Comparison of ENCODE assay signal across 15 cellular contexts in genomic region chr20:4068708-4069107, GRCh38. TPM values are rescaled to one million over a fixed set of nuclear protein-coding genes. Genes with fewer than 3 reads are reported as not detected.
DNase-seq lines count a peak whose midpoint lies in the region; ATAC-seq and TF ChIP-seq lines count a peak whose summit lies in the region.
"Had no signal": no experiment of that assay in that cellular context is flagged by ENCODE, and none has a peak within 500 bp of the region (broad histone marks: within the 10 kb centered on the region; RNA-seq: fewer than 3 reads in every experiment).

No MANE protein-coding gene starts in this region.

- peak overlapping the region; percentile 20 for H2AK9ac ChIP-seq in IMR-90 (replicated peaks; ENCODE audit: low read depth, low read length, poor library complexity)

- peak overlapping the region; percentile 45; the same call in 1 of the 3 replicates for H2BK15ac ChIP-seq in IMR-90 (ENCODE audit: low read depth, low read length)

- H4K20me1 ChIP-seq in IMR-90 (ENCODE audit: insufficient read depth, low read length), result no peaks in the 10 kb centered on the region

- H4K5ac ChIP-seq in IMR-90 (ENCODE audit: low read depth, low read length), result no peak overlapping the region

- peak overlapping the region in 1 of 2 experiments; percentile 10; a peak in 2 of 4 replicates for H4K8ac ChIP-seq in IMR-90 (ENCODE audit: low read depth in 2 of 2, low read length in 2 of 2)

- H3K36me3 ChIP-seq in IMR-90 (ENCODE audit: control insufficient read depth, insufficient read depth, low read length) (no peaks in the 10 kb centered on the region), ascending aorta (no peaks in the 10 kb centered on the region), tibial artery (no peaks in the 10 kb centered on the region)
- H3K36me3 ChIP-seq: adrenal gland, neural progenitor cell, SJSA1, vagina had no signal

- DNase-seq in IMR-90, result no peak
- DNase-seq in ascending aorta (ENCODE audit: low spot score in 2 of 2), result peak in 1 of 2 donors; percentile 64
- peak; percentile 28 for DNase-seq in islet precursor cell
- no peak for DNase-seq in tibial artery
- no peak for DNase-seq in activated T-cell treated with anti-CD3 and anti-CD28 coated beads, Interleukin-2, amount 50 U/mL, for 1 hour
- DNase-seq in NCI-H187 treated with DMSO at 0.1 percent for 48 hours (lab: John Stamatoyannopoulos, UW), result no peak
- DNase-seq: adrenal gland, C1 segment of cervical spinal cord, DMS79 had no signal

- H3K27me3 ChIP-seq in IMR-90 (ENCODE audit: control insufficient read depth, insufficient read depth, low read length) (no peaks in the 10 kb centered on the region), ascending aorta (no peaks in the 10 kb centered on the region), tibial artery (no peaks in the 10 kb centered on the region)
- H3K27me3 ChIP-seq: adrenal gland, neural progenitor cell, SJSA1, vagina had no signal

- H3K9me3 ChIP-seq in IMR-90 (ENCODE audit: control insufficient read depth, insufficient read depth, low read length) (peaks cover 3% of the 10 kb centered on the region), ascending aorta (no peaks in the 10 kb centered on the region), tibial artery (no peaks in the 10 kb centered on the region)
- H3K9me3 ChIP-seq: adrenal gland, SJSA1, vagina had no signal

- TF ChIP-seq RAD21 in IMR-90 (IDR thresholded peaks at IDR 0.05; ENCODE audit: low read length), result no peak

- peak overlapping the region; percentile 71; the same call in 1 of the 2 replicates for H4K91ac ChIP-seq in IMR-90 (ENCODE audit: insufficient read depth, low read depth, low read length)

- ATAC-seq in IMR-90 (ENCODE audit: low read depth) (no peak), GM18907 (IDR thresholded peaks at IDR 0.05; ENCODE audit: unreplicated experiment) (no peak)
- ATAC-seq: stimulated activated memory B cell treated with anti-CD40 and anti-IgM and Interleukin-4, amounts not matched to agents 10 μg/mL and 1 μg/mL and 100 μg/mL, for 72 hours had no signal

- peak overlapping the region; percentile 55 for H2BK5ac ChIP-seq in IMR-90 (ENCODE audit: low read depth, low read length, poor library complexity, severe bottlenecking)

- CTCF ChIA-PET in IMR-90 (lab: Yijun Ruan, JAX), result no interaction called here

- peaks cover 0 to 26% of the 10 kb centered on the region in 2 experiments; a peak in 2 of 4 replicates for H3K79me1 ChIP-seq in IMR-90 (ENCODE audit: low read depth in 1 of 2, low read length in 2 of 2)

- no peak overlapping the region for H3K27ac ChIP-seq in IMR-90 (ENCODE audit: insufficient read depth, low read length)
- peak overlapping the region; percentile 93 to 94 for H3K27ac ChIP-seq in ascending aorta
- peak overlapping the region; percentile 72 to 83 for H3K27ac ChIP-seq in tibial artery
- H3K27ac ChIP-seq: adrenal gland, neural progenitor cell, SJSA1, vagina had no signal

- peak overlapping the region; percentile 3 for H2AFZ ChIP-seq in IMR-90 (replicated peaks; ENCODE audit: low read length, poor library complexity)
- H2AFZ ChIP-seq: neural progenitor cell had no signal

- H2BK20ac ChIP-seq in IMR-90 (ENCODE audit: low read depth, low read length), result peak overlapping the region; percentile 49; the same call in 1 of the 2 replicates

- H3K56ac ChIP-seq in IMR-90 (ENCODE audit: extremely low read depth, insufficient read depth, low read length), result no peak overlapping the region

- H3K9me1 ChIP-seq in IMR-90 (ENCODE audit: insufficient read depth, low read length), result peaks cover 45% of the 10 kb centered on the region

- no peak for TF ChIP-seq POLR2A in IMR-90 (IDR thresholded peaks at IDR 0.05; ENCODE audit: low read depth, low read length)

- H3K9ac ChIP-seq in IMR-90 (ENCODE audit: low read depth, low read length), result no peak overlapping the region
- H3K9ac ChIP-seq: neural progenitor cell had no signal

- H3K4me3 ChIP-seq in IMR-90 (ENCODE audit: insufficient read depth, low read depth, low read length), result no peak overlapping the region
- no peak overlapping the region for H3K4me3 ChIP-seq in ascending aorta
- no peak overlapping the region for H3K4me3 ChIP-seq in tibial artery
- H3K4me3 ChIP-seq: adrenal gland, lung, neural progenitor cell, SJSA1, vagina had no signal

- TF ChIP-seq CTCF in IMR-90 (conservative IDR thresholded peaks at IDR 0.05; ENCODE audit: low read depth, low read length) (no peak), ascending aorta (IDR thresholded peaks at IDR 0.05) (no peak), tibial artery (IDR thresholded peaks at IDR 0.05) (no peak)

- POLR2A ChIA-PET in IMR-90 (lab: Charles Lee; ENCODE audit: unreplicated experiment), result no interaction called here

- no peak overlapping the region for H3K4me2 ChIP-seq in IMR-90 (ENCODE audit: low read depth, low read length)
- H3K4me2 ChIP-seq: neural progenitor cell had no signal

- H3K14ac ChIP-seq in IMR-90 (replicated peaks; ENCODE audit: low read depth, low read length), result peak overlapping the region; percentile 34

- peak overlapping the region; percentile 8; the same call in 1 of the 2 replicates for H3K18ac ChIP-seq in IMR-90 (ENCODE audit: low read depth, low read length)

- BruUV-seq in IMR-90 (replicated peaks; lab: Mats Ljungman, UMichigan), result no TSS peak

- peaks cover 45% of the 10 kb centered on the region for H3K4me1 ChIP-seq in IMR-90 (ENCODE audit: control insufficient read depth, insufficient read depth, low read length)
- H3K4me1 ChIP-seq in ascending aorta, result peaks cover 27 to 81% of the 10 kb centered on the region in 2 donors
- H3K4me1 ChIP-seq in tibial artery, result peaks cover 0 to 90% (median 70%) of the 10 kb centered on the region in 4 donors

- in situ Hi-C loops in IMR-90 (cut with MboI; ENCODE audit: low sequenced_read_pairs), result no loop called here

- peak overlapping the region; percentile 85 for H3K4ac ChIP-seq in IMR-90 (ENCODE audit: low read depth, low read length)

- H2AK5ac ChIP-seq in IMR-90 (ENCODE audit: low read depth, low read length), result peak overlapping the region; percentile 73

- intact Hi-C loops in IMR-90 (cut with micrococcal nuclease) (no loop called here), ascending aorta (cut with DNase I) (no loop called here), tibial artery (cut with DNase I; ENCODE audit: low total_unique reads) (no loop called here)

- H2BK120ac ChIP-seq in IMR-90 (ENCODE audit: low read depth, low read length), result peak overlapping the region; percentile 85

- WGBS in IMR-90 (ENCODE audit: extremely low coverage in 2 of 2, insufficient read length in 1 of 2), 2 experiments, result 14% methylated on average over 1 of the region's 4 CpGs; no CpG with 5 or more reads in 1 of the 2 experiments

- dilution Hi-C loops in IMR-90 (cut with HindIII; ENCODE audit: low sequenced_read_pairs, unreplicated experiment), result no loop called here

- no peak overlapping the region; the same call in 1 of the 2 replicates for H3K23ac ChIP-seq in IMR-90 (ENCODE audit: low read depth, low read length)

TF ChIP-seq in IMR-90, 13 proteins besides CTCF, POLR2A, EP300 and RAD21:
- TF ChIP-seq MAZ (IDR thresholded peaks at IDR 0.05; ENCODE audit: borderline replicate concordance, low read depth, low read length) (no peak), MXI1 (IDR thresholded peaks at IDR 0.05; ENCODE audit: borderline replicate concordance, low read depth, low read length) (no peak), MAFK (IDR thresholded peaks at IDR 0.05; ENCODE audit: low read depth, low read length) (no peak)
TF ChIP-seq in IMR-90: peak in this region for 0.

RNA-seq across cellular contexts. Expression of gene RNF24, which starts 53.4 kb away (rescaled TPM):
- total RNA-seq in IMR-90 (2012; rRNA removed), result 11.3 and 12.5 TPM in 2 replicates
- 9.1 and 11.3 TPM in 2 replicates for polyA plus RNA-seq in IMR-90 (2012; rRNA removed)
- 6.6 and 7.3 TPM in 2 replicates for polyA plus RNA-seq in IMR-90 (2012; cell fraction: cytosol; rRNA removed)
- 6.4 and 11.0 TPM in 2 replicates for polyA plus RNA-seq in IMR-90 (2012; cell fraction: nucleus; rRNA removed; ENCODE audit: low replicate concordance)
- 12.0 TPM for total RNA-seq in ascending aorta
